9 cellular contexts compared by ENCODE assay signal in genomic region chr10:73543-74265, GRCh38. TPM values are rescaled to one million over a fixed set of nuclear protein-coding genes. Genes with fewer than 3 reads are reported as not detected.
DNase-seq lines count a peak whose midpoint lies in the region; ATAC-seq and TF ChIP-seq lines count a peak whose summit lies in the region.
"Not testable (repeated sequence)": the region's sequence is repeated elsewhere in the genome, so short reads cannot be mapped to it uniquely, and the experiment has no call there.
"Had no signal": no experiment of that assay in that cellular context is flagged by ENCODE, and none has a peak within 500 bp of the region (broad histone marks: within the 10 kb centered on the region; RNA-seq: fewer than 3 reads in every experiment).

No MANE protein-coding gene starts in this region.

- peaks cover 14% of the 10 kb centered on the region for H3K27me3 Mint-ChIP-seq in CD8-positive, alpha-beta T cell (ENCODE audit: low read depth)
- peaks cover 37% of the 10 kb centered on the region for H3K27me3 Mint-ChIP-seq in activated T-cell treated with anti-CD3 and anti-CD28 coated beads, Interleukin-2, amount 50 U/mL, for 24 hours
- H3K27me3 Mint-ChIP-seq in stimulated activated naive CD8-positive, alpha-beta T cell treated with anti-CD3 and anti-CD28 coated beads, Interleukin-15, amount 100 ng/mL, for 72 hours: peaks cover 50% of the 10 kb centered on the region

- TF ChIP-seq EP300 in ovary (IDR thresholded peaks at IDR 0.05): not testable (repeated sequence)

- CTCF ChIA-PET in CD8-positive, alpha-beta T cell (lab: Charles Lee): not testable (repeated sequence)

- TF ChIP-seq POLR2A in ovary (IDR thresholded peaks at IDR 0.05): not testable (repeated sequence)

- peak in 6 of 7 experiments; percentile 14 to 67 (median 34) for DNase-seq in CD8-positive, alpha-beta T cell
- DNase-seq in RKO (ENCODE audit: low spot score) (peak; percentile 60), ecto neural progenitor cell (ENCODE audit: low spot score) (peak; percentile 77), iPS-NIHi7 (ENCODE audit: extremely low spot score) (peak; percentile 50), ovary (peak; percentile 35 to 72 (median 42))
- DNase-seq in activated T-cell treated with anti-CD3 and anti-CD28 coated beads, Interleukin-2, amount 50 U/mL, for 24 hours: peak; percentile 73
- DNase-seq in stimulated activated naive CD8-positive, alpha-beta T cell treated with anti-CD3 and anti-CD28 coated beads, Interleukin-15, amount 100 ng/mL, for 72 hours: peak; percentile 42 to 48

- not testable (repeated sequence) for H3K27ac Mint-ChIP-seq in CD8-positive, alpha-beta T cell; activated T-cell treated with anti-CD3 and anti-CD28 coated beads, Interleukin-2, amount 50 U/mL, for 24 hours; stimulated activated naive CD8-positive, alpha-beta T cell treated with anti-CD3 and anti-CD28 coated beads, Interleukin-15, amount 100 ng/mL, for 72 hours

- TF ChIP-seq CTCF in CD8-positive, alpha-beta T cell (IDR thresholded peaks at IDR 0.05): peak; percentile 55
- TF ChIP-seq CTCF in ovary (IDR thresholded peaks at IDR 0.05): peak in 2 of 3 donors; percentile 35 to 38

- H3K9me3 Mint-ChIP-seq in CD8-positive, alpha-beta T cell; activated T-cell treated with anti-CD3 and anti-CD28 coated beads, Interleukin-2, amount 50 U/mL, for 24 hours; stimulated activated naive CD8-positive, alpha-beta T cell treated with anti-CD3 and anti-CD28 coated beads, Interleukin-15, amount 100 ng/mL, for 72 hours: not testable (repeated sequence)

- H3K27me3 ChIP-seq in CD8-positive, alpha-beta T cell (ENCODE audit: insufficient read depth, low read length); ovary: not testable (repeated sequence)
- peaks cover 20% of the 10 kb centered on the region for H3K27me3 ChIP-seq in HUES64 (ENCODE audit: insufficient read depth, low read length)

- peak overlapping the region; percentile 59 for H3K4me3 ChIP-seq in CD8-positive, alpha-beta T cell (ENCODE audit: low read depth, low read length)
- H3K4me3 ChIP-seq in HUES64 (ENCODE audit: low read length) (peak overlapping the region; percentile 78), ovary (peak overlapping the region; percentile 39)

- intact Hi-C loops in CD8-positive, alpha-beta T cell (cut with DNase I, micrococcal nuclease); ovary (cut with DNase I): not testable (repeated sequence)

- POLR2A ChIA-PET in CD8-positive, alpha-beta T cell (lab: Charles Lee): not testable (repeated sequence)

- H3K9me3 ChIP-seq in CD8-positive, alpha-beta T cell (ENCODE audit: low read length); HUES64 (ENCODE audit: insufficient read depth, low read depth, low read length); ovary: not testable (repeated sequence)

- ATAC-seq in CD8-positive, alpha-beta T cell: not testable (repeated sequence)
- ATAC-seq in stimulated activated naive CD8-positive, alpha-beta T cell treated with anti-CD3 and anti-CD28 coated beads, Interleukin-15, amount 100 ng/mL, for 72 hours: peak; percentile 54

- peak overlapping the region; percentile 76 for H3K9ac ChIP-seq in HUES64 (ENCODE audit: low read depth, low read length)

- peak overlapping the region; percentile 78 for H3K4me3 Mint-ChIP-seq in CD8-positive, alpha-beta T cell
- peak overlapping the region; percentile 79 for H3K4me3 Mint-ChIP-seq in activated T-cell treated with anti-CD3 and anti-CD28 coated beads, Interleukin-2, amount 50 U/mL, for 24 hours
- H3K4me3 Mint-ChIP-seq in stimulated activated naive CD8-positive, alpha-beta T cell treated with anti-CD3 and anti-CD28 coated beads, Interleukin-15, amount 100 ng/mL, for 72 hours: peak overlapping the region; percentile 82 to 83

- not testable (repeated sequence) for H3K4me1 Mint-ChIP-seq in CD8-positive, alpha-beta T cell (ENCODE audit: low read depth); stimulated activated naive CD8-positive, alpha-beta T cell treated with anti-CD3 and anti-CD28 coated beads, Interleukin-15, amount 100 ng/mL, for 72 hours
- H3K4me1 Mint-ChIP-seq in activated T-cell treated with anti-CD3 and anti-CD28 coated beads, Interleukin-2, amount 50 U/mL, for 24 hours (ENCODE audit: low read depth): peaks cover 10% of the 10 kb centered on the region

- H3K27ac ChIP-seq in CD8-positive, alpha-beta T cell (ENCODE audit: low read depth, low read length); HUES64 (ENCODE audit: low read depth, low read length); ovary: not testable (repeated sequence)

- H3K4me1 ChIP-seq in CD8-positive, alpha-beta T cell (ENCODE audit: insufficient read depth, low read length); HUES64 (ENCODE audit: insufficient read depth, low read length); ovary (ENCODE audit: insufficient read depth): not testable (repeated sequence)

- H3K36me3 ChIP-seq in CD8-positive, alpha-beta T cell (ENCODE audit: insufficient read depth, low read length); HUES64 (ENCODE audit: insufficient read depth, low read length); ovary: not testable (repeated sequence)

- H3K36me3 Mint-ChIP-seq in CD8-positive, alpha-beta T cell; activated T-cell treated with anti-CD3 and anti-CD28 coated beads, Interleukin-2, amount 50 U/mL, for 24 hours (ENCODE audit: low read depth): not testable (repeated sequence)

- WGBS in HUES64: 6% methylated on average over 61 of the region's 65 CpGs
- 5 to 13% (median 7%) methylated on average over 48 to 63 of the region's 65 CpGs for WGBS in ovary, 3 donors

RNA-seq across cellular contexts. Expression of gene TUBB8, which starts 24.6 kb away (rescaled TPM):
- not detected for total RNA-seq in CD8-positive, alpha-beta T cell
- polyA plus RNA-seq in HUES64 (2013, experiment 1 of 2): 0.35 TPM
- polyA plus RNA-seq in HUES64 (2013, experiment 2 of 2): 0.63 TPM
- total RNA-seq in ovary: not detected
- 1 to 10 TPM in 1 of 2 donors, under 1 TPM in 1; 0.10 to 3.6 TPM for polyA plus RNA-seq in ovary
- total RNA-seq: OCI-LY7 had no signal
